ENCODE assay signal across 15 cellular contexts in the genomic region with DNA sequence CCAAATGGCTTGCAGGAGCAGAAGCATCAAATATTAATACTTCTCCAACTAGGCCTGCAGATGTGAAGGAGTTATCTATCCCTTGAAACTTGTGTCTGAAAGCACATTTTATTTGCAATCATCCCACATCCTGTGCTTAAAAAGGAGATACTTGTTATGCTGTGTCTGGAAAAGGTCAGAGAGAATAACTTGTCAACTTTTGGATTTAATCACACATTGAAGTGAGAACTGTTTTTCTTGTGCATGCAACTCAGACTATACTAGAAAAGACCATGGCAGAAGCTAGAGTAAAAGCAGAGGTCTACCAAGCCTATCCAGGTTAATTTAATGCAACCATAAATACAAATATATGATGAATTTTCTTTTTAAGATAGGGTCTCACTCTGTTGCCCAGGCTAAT.
A peak's percentile ranks its signal among the peaks of the same experiment; 100 is the strongest.
DNase-seq lines count a peak whose midpoint lies in the region; ATAC-seq lines count a peak whose summit lies in the region.
"Had no signal": no experiment of that assay in that cellular context is flagged by ENCODE, and none has a peak within 500 bp of the region (broad histone marks: within the 10 kb centered on the region; RNA-seq: fewer than 3 reads in every experiment).

No MANE protein-coding gene starts in this region.

- no peaks in the 10 kb centered on the region for H3K27me3 Mint-ChIP-seq in activated T-helper 1 cell treated with anti-CD3 and anti-CD28 coated beads, Interleukin-12 subunit alpha, Interleukin-12 subunit beta, Interleukin-2, Interleukin-4 antibody, amounts not matched to agents 30 ng/mL and 10 ng/mL and 1 ng/mL, durations not matched to agents 14 hours and 24 hours and 36 hours (ENCODE audit: insufficient read depth)
- no peaks in the 10 kb centered on the region for H3K27me3 Mint-ChIP-seq in stimulated activated naive CD8-positive, alpha-beta T cell treated with anti-CD3 and anti-CD28 coated beads, Interleukin-15, amount 100 ng/mL, for 72 hours
- H3K27me3 Mint-ChIP-seq: B cell; CD4-positive, alpha-beta T cell had no signal

- intact Hi-C loops in activated T-helper 1 cell treated with anti-CD3 and anti-CD28 coated beads, Interleukin-12 subunit alpha, Interleukin-12 subunit beta, Interleukin-2, Interleukin-4 antibody, amounts not matched to agents 30 ng/mL and 10 ng/mL and 1 ng/mL, durations not matched to agents 14 hours and 24 hours and 36 hours (cut with micrococcal nuclease), result no loop called here

- DNase-seq in activated naive CD4-positive, alpha-beta T cell treated with anti-CD3 and anti-CD28 coated beads, Interleukin-2, amount 50 U/mL, for 72 hours (ENCODE audit: low spot score in 2 of 2), result no peak
- no peak for DNase-seq in activated naive CD4-positive, alpha-beta T cell treated with anti-CD3 and anti-CD28 coated beads, Interleukin-2, amount 50 U/mL, for 16 hours
- no peak for DNase-seq in activated T-helper 1 cell treated with anti-CD3 and anti-CD28 coated beads, Interleukin-12 subunit alpha, Interleukin-12 subunit beta, Interleukin-2, Interleukin-4 antibody, amounts not matched to agents 30 ng/mL and 10 ng/mL and 1 ng/mL, durations not matched to agents 14 hours and 24 hours and 36 hours (ENCODE audit: low spot score)
- DNase-seq in amniotic epithelial cell (ENCODE audit: low read depth) (peak; percentile 23), SW480 (ENCODE audit: low spot score) (no peak), DMS114 treated with DMSO at 0.1 percent for 48 hours (lab: John Stamatoyannopoulos, UW; ENCODE audit: unreplicated experiment) (no peak)
- no peak for DNase-seq in stimulated activated naive CD8-positive, alpha-beta T cell treated with anti-CD3 and anti-CD28 coated beads, Interleukin-15, amount 100 ng/mL, for 72 hours
- DNase-seq: C1 segment of cervical spinal cord; Calu3; CD4-positive, alpha-beta T cell; DMS 273 treated with DMSO at 0.1 percent for 48 hours; DMS79; H7 had no signal

- H3K4me1 Mint-ChIP-seq in activated T-helper 1 cell treated with anti-CD3 and anti-CD28 coated beads, Interleukin-12 subunit alpha, Interleukin-12 subunit beta, Interleukin-2, Interleukin-4 antibody, amounts not matched to agents 30 ng/mL and 10 ng/mL and 1 ng/mL, durations not matched to agents 14 hours and 24 hours and 36 hours (ENCODE audit: low read depth), result peaks cover 29% of the 10 kb centered on the region
- H3K4me1 Mint-ChIP-seq in stimulated activated naive CD8-positive, alpha-beta T cell treated with anti-CD3 and anti-CD28 coated beads, Interleukin-15, amount 100 ng/mL, for 72 hours, result peaks cover 65% of the 10 kb centered on the region

- peaks cover 0 to 10% of the 10 kb centered on the region in 2 donors for H3K36me3 Mint-ChIP-seq in activated naive CD4-positive, alpha-beta T cell treated with anti-CD3 and anti-CD28 coated beads, Interleukin-2, amount 50 U/mL, for 72 hours
- peaks cover 16% of the 10 kb centered on the region for H3K36me3 Mint-ChIP-seq in activated T-helper 1 cell treated with anti-CD3 and anti-CD28 coated beads, Interleukin-12 subunit alpha, Interleukin-12 subunit beta, Interleukin-2, Interleukin-4 antibody, amounts not matched to agents 30 ng/mL and 10 ng/mL and 1 ng/mL, durations not matched to agents 14 hours and 24 hours and 36 hours (ENCODE audit: low read depth)

- ATAC-seq in activated naive CD4-positive, alpha-beta T cell treated with anti-CD3 and anti-CD28 coated beads, Interleukin-2, amount 50 U/mL, for 72 hours, result peak; percentile 37 to 71
- ATAC-seq in stimulated activated naive CD8-positive, alpha-beta T cell treated with anti-CD3 and anti-CD28 coated beads, Interleukin-15, amount 100 ng/mL, for 72 hours, result peak; percentile 59
- ATAC-seq: GM23338 had no signal

- H3K27ac Mint-ChIP-seq in activated naive CD4-positive, alpha-beta T cell treated with anti-CD3 and anti-CD28 coated beads, Interleukin-2, amount 50 U/mL, for 72 hours, result no peak overlapping the region
- peak overlapping the region; percentile 66 for H3K27ac Mint-ChIP-seq in activated T-helper 1 cell treated with anti-CD3 and anti-CD28 coated beads, Interleukin-12 subunit alpha, Interleukin-12 subunit beta, Interleukin-2, Interleukin-4 antibody, amounts not matched to agents 30 ng/mL and 10 ng/mL and 1 ng/mL, durations not matched to agents 14 hours and 24 hours and 36 hours
- H3K27ac Mint-ChIP-seq in stimulated activated naive CD8-positive, alpha-beta T cell treated with anti-CD3 and anti-CD28 coated beads, Interleukin-15, amount 100 ng/mL, for 72 hours, result no peak overlapping the region
- H3K27ac Mint-ChIP-seq: B cell; CD4-positive, alpha-beta T cell; GM23338 had no signal

- H3K4me3 Mint-ChIP-seq in activated T-helper 1 cell treated with anti-CD3 and anti-CD28 coated beads, Interleukin-12 subunit alpha, Interleukin-12 subunit beta, Interleukin-2, Interleukin-4 antibody, amounts not matched to agents 30 ng/mL and 10 ng/mL and 1 ng/mL, durations not matched to agents 14 hours and 24 hours and 36 hours, result no peak overlapping the region
- no peak overlapping the region for H3K4me3 Mint-ChIP-seq in stimulated activated naive CD8-positive, alpha-beta T cell treated with anti-CD3 and anti-CD28 coated beads, Interleukin-15, amount 100 ng/mL, for 72 hours
- H3K4me3 Mint-ChIP-seq: B cell; CD4-positive, alpha-beta T cell; GM23338 had no signal

- H3K9me3 Mint-ChIP-seq in activated naive CD4-positive, alpha-beta T cell treated with anti-CD3 and anti-CD28 coated beads, Interleukin-2, amount 50 U/mL, for 72 hours, result peaks cover 0 to 5% of the 10 kb centered on the region in 2 donors
- H3K9me3 Mint-ChIP-seq in activated T-helper 1 cell treated with anti-CD3 and anti-CD28 coated beads, Interleukin-12 subunit alpha, Interleukin-12 subunit beta, Interleukin-2, Interleukin-4 antibody, amounts not matched to agents 30 ng/mL and 10 ng/mL and 1 ng/mL, durations not matched to agents 14 hours and 24 hours and 36 hours, result no peaks in the 10 kb centered on the region
- peaks cover 0 to 7% of the 10 kb centered on the region in 2 donors for H3K9me3 Mint-ChIP-seq in stimulated activated naive CD8-positive, alpha-beta T cell treated with anti-CD3 and anti-CD28 coated beads, Interleukin-15, amount 100 ng/mL, for 72 hours
- H3K9me3 Mint-ChIP-seq: CD4-positive, alpha-beta T cell had no signal
